8 cellular contexts compared by ENCODE assay signal in genomic region chr18:67417864-67418523, GRCh38.
DNase-seq lines count a peak whose midpoint lies in the region; ATAC-seq and TF ChIP-seq lines count a peak whose summit lies in the region.

No MANE protein-coding gene starts in this region.

- H3K4me3 ChIP-seq in A673 (ENCODE audit: low read depth, low read length, poor library complexity, severe bottlenecking), result no peak overlapping the region
- peak overlapping the region in 1 of 2 donors; percentile 11 for H3K4me3 ChIP-seq in cardiac fibroblast (replicated peaks in 1 of 2; ENCODE audit: low read depth in 2 of 2, low read length in 2 of 2)

- no peaks in the 10 kb centered on the region for H3K36me3 ChIP-seq in A673 (ENCODE audit: insufficient read depth, low read length, poor library complexity, severe bottlenecking)

- intact Hi-C loops in A673 (cut with micrococcal nuclease; ENCODE audit: unreplicated experiment), result no loop called here

- BruUV-seq in A673 (replicated peaks; lab: Mats Ljungman, UMichigan), result no TSS peak

- TF ChIP-seq CTCF in A673 (conservative IDR thresholded peaks at IDR 0.05; ENCODE audit: low read depth, low read length) (no peak), cardiac fibroblast (IDR thresholded peaks at IDR 0.05; ENCODE audit: low read depth, low read length) (no peak)

- H3K27ac Mint-ChIP-seq in naive B cell, result peak overlapping the region in 5 of 6 donors; percentile 34 to 66 (median 39)

- no peaks in the 10 kb centered on the region for H3K9me3 ChIP-seq in A673 (ENCODE audit: low read depth, low read length, poor library complexity, severe bottlenecking)

- peaks cover 4 to 12% (median 7%) of the 10 kb centered on the region in 3 donors for H3K4me1 Mint-ChIP-seq in naive B cell

- H3K36me3 Mint-ChIP-seq in naive B cell, result no peaks in the 10 kb centered on the region

- CTCF ChIA-PET in A673 (lab: Charles Lee), result no interaction called here

- no peaks in the 10 kb centered on the region for H3K9me3 Mint-ChIP-seq in naive B cell

- H3K27me3 ChIP-seq in A673 (replicated peaks; ENCODE audit: insufficient read depth, low read depth, low read length, poor library complexity), result no peaks in the 10 kb centered on the region

- H3K27ac ChIP-seq in A673 (ENCODE audit: low read depth, low read length, poor library complexity, severe bottlenecking), result no peak overlapping the region

- ATAC-seq in GM18520 (IDR thresholded peaks at IDR 0.05; ENCODE audit: unreplicated experiment) (peak; percentile 66), HG03066 (IDR thresholded peaks at IDR 0.05; ENCODE audit: low read depth, unreplicated experiment) (peak; percentile 79), naive B cell (ENCODE audit: low read depth in 2 of 2) (peak; percentile 53 to 72)

- DNase-seq in A673 (ENCODE audit: low spot score) (peak; percentile 16), NOMO-1 treated with dmso at 0.1 percent for 144 hours (lab: John Stamatoyannopoulos, UW; ENCODE audit: unreplicated experiment) (peak; percentile 9), cardiac fibroblast (ENCODE audit: low read depth in 2 of 2) (peak; percentile 51 to 77), naive B cell (peak; percentile 14), HK-2 (ENCODE audit: unreplicated experiment) (no peak), amygdala (lab: John Stamatoyannopoulos, UW) (no peak)

- POLR2A ChIA-PET in A673 (lab: Charles Lee; ENCODE audit: low non-redundant PET), result no interaction called here

- no peaks in the 10 kb centered on the region for H3K4me1 ChIP-seq in A673 (ENCODE audit: insufficient read depth, low read length, poor library complexity, severe bottlenecking)

- H3K4me3 Mint-ChIP-seq in naive B cell, result peak overlapping the region; percentile 33 to 85 (median 62)

- no peaks in the 10 kb centered on the region for H3K27me3 Mint-ChIP-seq in naive B cell

Comparison
In these comparisons a context has a peak if more than half of its experiments do, and no peak if none do; other contexts are left out.
1. DNase-seq: peak in A673 (single experiment), NOMO-1 treated with dmso at 0.1 percent for 144 hours (single experiment), cardiac fibroblast (2 of 2) and naive B cell (single experiment); none in HK-2 (single experiment) and amygdala (0 of 56).
2. Peak in every context shown above with its lines, with median percentiles within 50 percentile points of each other: ATAC-seq.